8 cellular contexts compared by ENCODE assay signal in genomic region chr19:21835810-21836444, GRCh38.
DNase-seq lines count a peak whose midpoint lies in the region; ATAC-seq, FAIRE-seq and TF ChIP-seq lines count a peak whose summit lies in the region.

Gene ZNF43, minus strand, starts transcription at chr19:21836182. Its CDS starts 144 bp downstream, at chr19:21836038.

- peak; percentile 92 for ATAC-seq in HG02763 (IDR thresholded peaks at IDR 0.05; ENCODE audit: unreplicated experiment)

- no peak for TF ChIP-seq CTCF in GM12865 (IDR thresholded peaks at IDR 0.05; ENCODE audit: insufficient read depth, low read depth, low read length, missing control alignments)

- DNase-seq in GM12865 (ENCODE audit: low read depth) (peak; percentile 87), NCI-H2029 treated with DMSO at 0.1 percent for 48 hours (lab: John Stamatoyannopoulos, UW) (peak; percentile 88), cerebellar nuclear complex (lab: John Stamatoyannopoulos, UW) (peak; percentile 87 to 94), HPDE6-E6E7 (ENCODE audit: extremely low spot score) (no peak)
- DNase-seq in activated CD4-positive, alpha-beta T cell treated with anti-CD3 and anti-CD28 coated beads for 1 hour, result peak; percentile 86
- peak; percentile 87 to 89 for DNase-seq in stimulated activated CD4-positive, alpha-beta T cell treated with anti-CD3 and anti-CD28 coated beads, Interleukin-12 subunit alpha, Interleukin-12 subunit beta, amount 100 ng/mL, for 24 hours (ENCODE audit: low read depth in 2 of 2)

- peak within 1 kb of the TSS; percentile 64 for H3K4me3 ChIP-seq in GM12865 (ENCODE audit: low read depth, low read length)

- FAIRE-seq in islet of Langerhans (lab: Jason Lieb, UNC), result peak; percentile 85
